ENCODE assay signal across 20 cellular contexts in the genomic region with DNA sequence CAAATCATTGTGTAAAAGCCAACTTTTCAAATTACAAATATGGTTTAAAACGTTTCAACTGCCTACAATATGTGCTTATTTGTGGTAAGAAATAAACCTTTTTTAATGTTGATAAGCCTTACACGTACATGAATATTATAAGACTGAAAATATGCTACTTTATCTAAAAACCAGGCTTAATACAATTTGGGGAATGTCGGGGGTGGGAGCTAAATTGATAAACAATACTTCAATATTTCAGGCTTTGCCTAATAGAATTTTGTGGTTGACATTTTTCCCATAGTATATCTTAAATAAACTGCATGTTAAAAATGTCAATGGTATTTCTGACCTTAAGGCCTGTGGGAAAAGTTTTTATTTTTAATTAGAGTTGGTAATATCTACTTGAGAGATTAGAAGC.
"Had no signal": no experiment of that assay in that cellular context is flagged by ENCODE, and none has a peak within 500 bp of the region (broad histone marks: within the 10 kb centered on the region; RNA-seq: fewer than 3 reads in every experiment).

No MANE protein-coding gene starts in this region.

- H3K36me3 ChIP-seq: esophagus muscularis mucosa, gastroesophageal sphincter, heart left ventricle, left ventricle myocardium inferior, lower lobe of right lung had no signal

- H3K4me1 ChIP-seq: esophagus muscularis mucosa, foreskin keratinocyte, gastroesophageal sphincter, heart left ventricle, left ventricle myocardium inferior, lower lobe of right lung had no signal

- DNase-seq: dermis blood vessel endothelial cell; dorsolateral prefrontal cortex; effector CD4-positive, alpha-beta T cell; effector memory CD4-positive, alpha-beta T cell; foreskin keratinocyte; heart left ventricle; hippocampal formation; islet precursor cell; kidney; kidney glomerular epithelial cell; left colon; left ventricle myocardium inferior; lower lobe of right lung; mesendoderm; midbrain; naive thymus-derived CD4-positive, alpha-beta T cell; natural killer cell had no signal

- H3K27ac ChIP-seq: coronary artery, dorsolateral prefrontal cortex, esophagus muscularis mucosa, foreskin keratinocyte, gastroesophageal sphincter, heart left ventricle, left ventricle myocardium inferior, lower lobe of right lung had no signal

- H3K27me3 ChIP-seq: dorsolateral prefrontal cortex, esophagus muscularis mucosa, foreskin keratinocyte, gastroesophageal sphincter, heart left ventricle had no signal

- H3K9me3 ChIP-seq: esophagus muscularis mucosa had no signal

- H3K4me3 ChIP-seq: coronary artery, dorsolateral prefrontal cortex, esophagus muscularis mucosa, gastroesophageal sphincter, heart left ventricle, left ventricle myocardium inferior, lower lobe of right lung had no signal
